ENCODE assay signal across 21 cellular contexts in genomic region chr22:31474743-31475142, GRCh38. TPM values are rescaled to one million over a fixed set of nuclear protein-coding genes. Genes with fewer than 3 reads are reported as not detected.
DNase-seq lines count a peak whose midpoint lies in the region; ATAC-seq and TF ChIP-seq lines count a peak whose summit lies in the region.
"Had no signal": no experiment of that assay in that cellular context is flagged by ENCODE, and none has a peak within 500 bp of the region (broad histone marks: within the 10 kb centered on the region; RNA-seq: fewer than 3 reads in every experiment).

No MANE protein-coding gene starts in this region.

- peaks cover 21% of the 10 kb centered on the region for H3F3A ChIP-seq in GM23248 (ENCODE audit: insufficient read depth)

- peaks cover 22% of the 10 kb centered on the region for H3K36me3 ChIP-seq in GM23248 (ENCODE audit: low read depth)

- H2AFZ ChIP-seq in GM23248 = no peak overlapping the region

- POLR2A ChIA-PET in AG04450 (lab: Yijun Ruan, JAX) = no interaction called here

- DNase-seq in AG04450 (ENCODE audit: low read depth, low spot score) (peak; percentile 58), GM23248 (peak; percentile 89), cardiac fibroblast (ENCODE audit: low read depth in 2 of 2) (peak; percentile 79 to 82), iris pigment epithelial cell (ENCODE audit: low read depth) (peak; percentile 98), germinal center (ENCODE audit: low spot score) (no peak), NCI-H187 treated with DMSO at 0.1 percent for 48 hours (lab: John Stamatoyannopoulos, UW) (no peak)
- DNase-seq: activated CD4-positive, alpha-beta T cell treated with anti-CD3 and anti-CD28 coated beads, Interleukin-2, amount 50 U/mL, for 48 hours; activated gamma-delta T cell treated with Interleukin-2 at 50 U/mL for 16 hours; CD4-positive, alpha-beta memory T cell; DMS53; foreskin keratinocyte; H7; kidney; NCI-H1048; NCI-H1930; NCI-H446 treated with DMSO at 0.1 percent for 48 hours had no signal

- no peak for TF ChIP-seq CTCF in AG04450 (IDR thresholded peaks at IDR 0.05; ENCODE audit: low read depth, low read length)
- TF ChIP-seq CTCF in cardiac fibroblast (IDR thresholded peaks at IDR 0.05; ENCODE audit: low read depth, low read length) = no peak

- H3K4me2 ChIP-seq in GM23248 (ENCODE audit: unreplicated experiment) = peak overlapping the region; percentile 43

- H3K9me3 ChIP-seq in AG04450 (ENCODE audit: control insufficient read depth, insufficient read depth, low read length) (no peaks in the 10 kb centered on the region), GM23248 (ENCODE audit: low read depth) (no peaks in the 10 kb centered on the region)
- H3K9me3 ChIP-seq: adrenal gland, right atrium auricular region had no signal

- H3K9ac ChIP-seq in GM23248 = peak overlapping the region; percentile 26; the same call in 1 of the 2 replicates

- in situ Hi-C loops in GM23248 (cut with MboI) = no loop called here

- 88 to 90% methylated on average over 2 of the region's 2 CpGs for WGBS in GM23248 (ENCODE audit: low coverage in 1 of 2, low lambda C conversion rate in 2 of 2, missing lambda C conversion rate in 2 of 2), 2 experiments

- ATAC-seq in GM21723 (IDR thresholded peaks at IDR 0.05; ENCODE audit: unreplicated experiment) (no peak), GM18907 (IDR thresholded peaks at IDR 0.05; ENCODE audit: unreplicated experiment) (no peak)
- ATAC-seq: foreskin keratinocyte, WTC11 had no signal

- H3K79me2 ChIP-seq in GM23248 (ENCODE audit: insufficient read depth) = peaks cover 90% of the 10 kb centered on the region

- no peaks in the 10 kb centered on the region for H3K9me2 ChIP-seq in GM23248 (ENCODE audit: insufficient read depth)

- 0 out of 2 replicates have a peak, but pooled peaks cover 4% of the 10 kb centered on the region for H4K20me1 ChIP-seq in GM23248 (ENCODE audit: insufficient read depth)

- no peak overlapping the region for H3K27ac ChIP-seq in AG04450 (ENCODE audit: low read depth, low read length)
- H3K27ac ChIP-seq in GM23248 = peak overlapping the region; percentile 49
- H3K27ac ChIP-seq: adrenal gland, foreskin keratinocyte, right atrium auricular region had no signal

- no peaks in the 10 kb centered on the region for H3K27me3 ChIP-seq in AG04450 (ENCODE audit: control insufficient read depth, insufficient read depth, low read length)
- no peaks in the 10 kb centered on the region for H3K27me3 ChIP-seq in GM23248 (replicated peaks; ENCODE audit: insufficient read depth)
- H3K27me3 ChIP-seq: adrenal gland, foreskin keratinocyte, right atrium auricular region had no signal

- no peak overlapping the region for H3K4me3 ChIP-seq in AG04450 (ENCODE audit: low read depth, low read length)
- no peak overlapping the region for H3K4me3 ChIP-seq in GM23248
- no peak overlapping the region for H3K4me3 ChIP-seq in cardiac fibroblast (replicated peaks in 1 of 2; ENCODE audit: low read depth in 2 of 2, low read length in 2 of 2)
- H3K4me3 ChIP-seq: adrenal gland, right atrium auricular region had no signal

- peaks cover 15% of the 10 kb centered on the region for H3K4me1 ChIP-seq in GM23248 (ENCODE audit: insufficient read depth)
- H3K4me1 ChIP-seq: adrenal gland, foreskin keratinocyte, right atrium auricular region had no signal

- CTCF ChIA-PET in AG04450 (lab: Charles Lee) = no interaction called here

RNA-seq across cellular contexts. Expression of gene EIF4ENIF1, which starts 14.9 kb away (rescaled TPM):
- polyA plus RNA-seq in AG04450 (2011; rRNA removed) (21.0 and 21.4 TPM in 2 replicates), GM23248 (2016; fragmentation: Nextera tagmentation; extraction: Ambion mirVana) (13.9 and 18.2 TPM in 2 replicates)
- 30.7 and 35.4 TPM in 2 replicates for polyA minus RNA-seq in AG04450 (2011; rRNA and poly(A)+ RNA removed)
- total RNA-seq in GM23248 (2014; rRNA removed; shearing (Covaris generic)) = 6.2 and 13.5 TPM in 2 replicates

RNA-seq across cellular contexts. Expression of gene SFI1, which starts 21.6 kb away (rescaled TPM):
- polyA plus RNA-seq in AG04450 (2011; rRNA removed) (4.0 and 4.1 TPM in 2 replicates), GM23248 (2016; fragmentation: Nextera tagmentation; extraction: Ambion mirVana) (9.0 and 10.1 TPM in 2 replicates)
- 12.2 and 15.1 TPM in 2 replicates for polyA minus RNA-seq in AG04450 (2011; rRNA and poly(A)+ RNA removed)
- total RNA-seq in GM23248 (2014; rRNA removed; shearing (Covaris generic)) = 17.5 and 21.6 TPM in 2 replicates

Comparison
In these comparisons a context has a peak if more than half of its experiments do, and no peak if none do; other contexts are left out.
1. DNase-seq: peak in AG04450 (single experiment), GM23248 (single experiment), cardiac fibroblast (2 of 2) and iris pigment epithelial cell (single experiment); none in germinal center (single experiment) and NCI-H187 treated with DMSO at 0.1 percent for 48 hours (single experiment).